In genomic region chr1:155008015-155008941, GRCh38 we compare ENCODE assay signal across 10 cellular contexts. TPM values are rescaled to one million over a fixed set of nuclear protein-coding genes. Genes with fewer than 3 reads are reported as not detected.
DNase-seq lines count a peak whose midpoint lies in the region; ATAC-seq and TF ChIP-seq lines count a peak whose summit lies in the region.
"Had no signal": no experiment of that assay in that cellular context is flagged by ENCODE, and none has a peak within 500 bp of the region (broad histone marks: within the 10 kb centered on the region; RNA-seq: fewer than 3 reads in every experiment).

No MANE protein-coding gene starts in this region.

- H3K9me3 Mint-ChIP-seq in progenitor cell of endocrine pancreas (ENCODE audit: low read depth) = no peaks in the 10 kb centered on the region
- H3K9me3 Mint-ChIP-seq in CD8-positive, alpha-beta T cell = no peaks in the 10 kb centered on the region

- TF ChIP-seq CTCF in lung (IDR thresholded peaks at IDR 0.05; ENCODE audit: control extremely low read depth, extremely low read depth) (no peak), thoracic aorta (IDR thresholded peaks at IDR 0.05) (no peak), progenitor cell of endocrine pancreas (IDR thresholded peaks at IDR 0.05; ENCODE audit: unreplicated experiment) (no peak)
- no peak for TF ChIP-seq CTCF in CD8-positive, alpha-beta T cell (IDR thresholded peaks at IDR 0.05)

- H3K9me3 ChIP-seq in adipocyte (ENCODE audit: control insufficient read depth, low read length) = no peaks in the 10 kb centered on the region
- no peaks in the 10 kb centered on the region for H3K9me3 ChIP-seq in lung (ENCODE audit: control insufficient read depth in 2 of 2, insufficient read depth in 1 of 2, low read length in 1 of 2)
- no peaks in the 10 kb centered on the region for H3K9me3 ChIP-seq in thoracic aorta
- no peaks in the 10 kb centered on the region for H3K9me3 ChIP-seq in CD8-positive, alpha-beta T cell (ENCODE audit: low read length)

- ATAC-seq in lung (ENCODE audit: insufficient read depth, low FRiP score) (no peak), thoracic aorta (ENCODE audit: insufficient number of reproducible peaks, low FRiP score, low read depth) (no peak)
- ATAC-seq in CD8-positive, alpha-beta T cell = no peak

- H3K27me3 ChIP-seq in adipocyte (replicated peaks; ENCODE audit: control insufficient read depth, insufficient read depth, low read length) (no peaks in the 10 kb centered on the region), lung (ENCODE audit: control insufficient read depth, insufficient read depth) (no peaks in the 10 kb centered on the region), thoracic aorta (replicated peaks; ENCODE audit: insufficient read depth) (no peaks in the 10 kb centered on the region)
- no peaks in the 10 kb centered on the region for H3K27me3 ChIP-seq in CD8-positive, alpha-beta T cell (ENCODE audit: insufficient read depth, low read length)

- no peak overlapping the region for H3K4me3 Mint-ChIP-seq in progenitor cell of endocrine pancreas (ENCODE audit: low read depth)
- no peak overlapping the region for H3K4me3 Mint-ChIP-seq in CD8-positive, alpha-beta T cell

- 27 to 42% methylated on average over 15 to 16 of the region's 16 CpGs for WGBS in lung, 2 donors

- CTCF ChIA-PET in CD8-positive, alpha-beta T cell (lab: Charles Lee) = interaction anchor here (0.8 to 14.0 kb wide), 6 partner anchors 8 to 77 kb away, joined by 3 to 178 read pairs (median 4); partner anchors contain the start of genes LENEP and PYGO2

- H3K4me1 ChIP-seq in adipocyte (ENCODE audit: control insufficient read depth, insufficient read depth, low read length) (peaks cover 58% of the 10 kb centered on the region), lung (ENCODE audit: control insufficient read depth in 2 of 2, insufficient read depth in 2 of 2, low read length in 2 of 2) (peaks cover 14 to 58% of the 10 kb centered on the region in 2 donors), thoracic aorta (ENCODE audit: control insufficient read depth in 1 of 2, low read depth in 2 of 2) (peaks cover 61 to 75% of the 10 kb centered on the region in 2 donors)
- H3K4me1 ChIP-seq in CD8-positive, alpha-beta T cell (ENCODE audit: insufficient read depth, low read length) = peaks cover 99% of the 10 kb centered on the region

- POLR2A ChIA-PET in CD8-positive, alpha-beta T cell (lab: Charles Lee) = interaction anchor here (0.6 to 0.9 kb wide), 3 partner anchors 34 to 1233 kb away, joined by 3 read pairs; partner anchors contain the start of genes CKS1B and SLC27A3

- no peaks in the 10 kb centered on the region for H3K36me3 Mint-ChIP-seq in progenitor cell of endocrine pancreas (ENCODE audit: insufficient read depth)
- peaks cover 2% of the 10 kb centered on the region for H3K36me3 Mint-ChIP-seq in CD8-positive, alpha-beta T cell

- H3K4me1 Mint-ChIP-seq in progenitor cell of endocrine pancreas (ENCODE audit: low read depth) = peaks cover 13% of the 10 kb centered on the region
- peaks cover 75% of the 10 kb centered on the region for H3K4me1 Mint-ChIP-seq in CD8-positive, alpha-beta T cell (ENCODE audit: low read depth)

- H3K27ac ChIP-seq in lung (ENCODE audit: low read depth in 1 of 2, low read length in 1 of 2) = peak overlapping the region; percentile 59 to 63
- H3K27ac ChIP-seq in thoracic aorta = peak overlapping the region; percentile 65 to 99
- H3K27ac ChIP-seq in CD8-positive, alpha-beta T cell (ENCODE audit: low read depth, low read length) = no peak overlapping the region

- peaks cover 4% of the 10 kb centered on the region for H3K36me3 ChIP-seq in adipocyte (ENCODE audit: control insufficient read depth, insufficient read depth, low read length, severe bottlenecking)
- H3K36me3 ChIP-seq in lung (ENCODE audit: control insufficient read depth in 2 of 2, insufficient read depth in 2 of 2, low read length in 2 of 2) = no peaks in the 10 kb centered on the region
- H3K36me3 ChIP-seq in thoracic aorta = peaks cover 3% of the 10 kb centered on the region
- H3K36me3 ChIP-seq in CD8-positive, alpha-beta T cell (ENCODE audit: insufficient read depth, low read length) = no peaks in the 10 kb centered on the region

- DNase-seq in NCI-H82 (lab: John Stamatoyannopoulos, UW) (peak; percentile 52), NCI-H82 treated with DMSO at 0.1 percent for 48 hours (lab: John Stamatoyannopoulos, UW; ENCODE audit: unreplicated experiment) (no peak), adipocyte (ENCODE audit: low read depth) (no peak), lung (ENCODE audit: low spot score) (no peak), thoracic aorta (ENCODE audit: low spot score) (no peak), progenitor cell of endocrine pancreas (ENCODE audit: low spot score, unreplicated experiment) (no peak), NCI-H774 (lab: John Stamatoyannopoulos, UW) (no peak)
- no peak for DNase-seq in CD8-positive, alpha-beta T cell
- DNase-seq: amniotic stem cell had no signal

- intact Hi-C loops in CD8-positive, alpha-beta T cell (cut with DNase I, micrococcal nuclease) = no loop called here

- no peaks in the 10 kb centered on the region for H3K27me3 Mint-ChIP-seq in progenitor cell of endocrine pancreas
- no peaks in the 10 kb centered on the region for H3K27me3 Mint-ChIP-seq in CD8-positive, alpha-beta T cell (ENCODE audit: low read depth)

- no peak overlapping the region for H3K4me3 ChIP-seq in adipocyte (ENCODE audit: low read length)
- H3K4me3 ChIP-seq in lung = no peak overlapping the region
- H3K4me3 ChIP-seq in thoracic aorta = peak overlapping the region; percentile 53
- no peak overlapping the region for H3K4me3 ChIP-seq in CD8-positive, alpha-beta T cell (ENCODE audit: low read depth, low read length)

- peak overlapping the region; percentile 34 for H3K9ac ChIP-seq in adipocyte (ENCODE audit: low read length)

- H3K27ac Mint-ChIP-seq in progenitor cell of endocrine pancreas = no peak overlapping the region
- H3K27ac Mint-ChIP-seq in CD8-positive, alpha-beta T cell = no peak overlapping the region

RNA-seq across cellular contexts. Expression of gene ZBTB7B, which starts 5.7 kb away (rescaled TPM):
- 10 to 100 TPM; 41.9 to 83.3 TPM for total RNA-seq in lung
- polyA plus RNA-seq in lung = 10 to 100 TPM; 52.6 to 57.8 TPM
- 10 to 100 TPM; 35.3 to 66.3 TPM for total RNA-seq in thoracic aorta
- total RNA-seq in progenitor cell of endocrine pancreas = 28.9 and 29.9 TPM in 2 replicates
- total RNA-seq in CD8-positive, alpha-beta T cell = 1 to 10 TPM; 6.9 to 7.1 TPM

RNA-seq across cellular contexts. Expression of gene LENEP, which starts 14.9 kb away (rescaled TPM):
- under 1 TPM in 1 of 2 donors, not detected in 1; 0.89 TPM for total RNA-seq in lung
- polyA plus RNA-seq in lung = under 1 TPM in 1 of 2 donors, not detected in 1; 0.31 TPM
- total RNA-seq in thoracic aorta = not detected
- 0.84 TPM in 2 replicates for total RNA-seq in progenitor cell of endocrine pancreas
- not detected for total RNA-seq in CD8-positive, alpha-beta T cell

RNA-seq across cellular contexts. Expression of gene FLAD1, which starts 25.1 kb away (rescaled TPM):
- 10 to 100 TPM; 10.9 to 37.0 TPM for total RNA-seq in lung
- polyA plus RNA-seq in lung = 10 to 100 TPM; 29.3 to 31.9 TPM
- total RNA-seq in thoracic aorta = 10 to 100 TPM; 23.8 to 27.2 TPM
- total RNA-seq in progenitor cell of endocrine pancreas = 53.7 and 55.9 TPM in 2 replicates
- 10 to 100 TPM; 17.4 to 19.0 TPM for total RNA-seq in CD8-positive, alpha-beta T cell

RNA-seq across cellular contexts. Expression of gene DCST2, which starts 25.3 kb away (rescaled TPM):
- total RNA-seq in lung (1 to 10 TPM in 1 of 2 donors, under 1 TPM in 1; 0.31 to 1.7 TPM), thoracic aorta (under 1 TPM in 1 of 2 donors, not detected in 1; 0.42 TPM), progenitor cell of endocrine pancreas (2.2 TPM in 2 replicates)
- 1 to 10 TPM in 1 of 2 donors, under 1 TPM in 1; 0.77 to 1.7 TPM for polyA plus RNA-seq in lung
- under 1 TPM; 0.52 to 0.61 TPM for total RNA-seq in CD8-positive, alpha-beta T cell
- total RNA-seq: kidney epithelial cell had no signal

RNA-seq across cellular contexts. Expression of gene DCST1, which starts 25.3 kb away (rescaled TPM):
- total RNA-seq in lung (under 1 TPM in 1 of 2 donors, not detected in 1; 0.20 TPM), thoracic aorta (not detected), progenitor cell of endocrine pancreas (not detected in 2 replicates)
- polyA plus RNA-seq in lung = under 1 TPM in 1 of 2 donors, not detected in 1; 0.08 TPM
- total RNA-seq in CD8-positive, alpha-beta T cell = under 1 TPM in 1 of 2 experiments, not detected in 1; 0.30 TPM
- total RNA-seq: kidney epithelial cell had no signal
